In the genomic region with DNA sequence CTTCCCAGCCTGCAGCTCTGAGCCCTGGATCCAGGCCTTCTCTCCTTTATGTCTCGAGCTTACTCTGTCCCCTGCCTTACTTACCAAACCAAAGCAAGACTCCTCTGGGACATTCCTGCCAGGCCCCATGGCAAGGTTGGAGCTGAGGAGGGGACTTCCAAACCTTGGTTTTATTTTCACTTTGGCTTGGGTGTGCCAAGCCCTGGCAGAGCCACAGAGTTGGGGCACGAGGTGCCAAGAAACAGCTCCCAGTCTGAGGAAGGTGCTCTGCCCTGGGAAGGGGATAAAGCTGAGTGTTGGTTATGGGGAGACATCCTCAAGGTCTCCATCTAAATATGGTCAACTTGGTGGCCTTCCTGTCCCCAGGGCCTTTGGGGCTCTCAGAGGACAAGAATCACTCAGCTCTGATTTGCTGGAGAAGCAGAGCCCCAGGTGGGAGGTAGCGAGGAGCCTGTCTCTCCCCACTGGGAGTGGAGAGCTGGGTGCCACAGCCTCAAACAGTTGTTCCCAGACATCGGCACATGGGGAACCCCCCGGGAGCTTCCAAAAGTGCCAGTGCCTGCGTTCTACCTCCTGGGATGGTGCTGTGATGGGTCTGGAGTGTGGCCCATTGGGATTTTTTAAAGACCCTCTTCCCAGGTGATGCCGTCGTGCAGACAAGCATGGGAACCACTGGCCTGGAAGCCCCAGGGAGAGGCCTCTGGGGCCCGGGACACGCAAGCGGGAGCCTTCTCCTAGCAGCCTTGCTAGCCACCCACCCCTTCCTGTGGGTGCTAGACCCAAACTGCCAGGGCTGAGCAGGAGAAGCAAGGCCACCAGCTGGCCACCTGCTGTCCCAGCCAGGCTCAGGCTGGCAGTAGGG, we compare ENCODE assay signal across 8 cellular contexts. TPM values are rescaled to one million over a fixed set of nuclear protein-coding genes. Genes with fewer than 3 reads are reported as not detected.
DNase-seq lines count a peak whose midpoint lies in the region; ATAC-seq and TF ChIP-seq lines count a peak whose summit lies in the region.

No MANE protein-coding gene starts in this region.

- 64 to 82% methylated on average over 5 to 11 of the region's 11 CpGs for WGBS in upper lobe of left lung, 2 donors

- TF ChIP-seq POLR2A in upper lobe of left lung (IDR thresholded peaks at IDR 0.05) = no peak

- no peaks in the 10 kb centered on the region for H3K9me3 ChIP-seq in upper lobe of left lung
- H3K9me3 ChIP-seq in BE2C = no peaks in the 10 kb centered on the region

- H3K4me3 ChIP-seq in upper lobe of left lung (no peak overlapping the region), BE2C (ENCODE audit: low read depth, low read length) (no peak overlapping the region)

- no peak for TF ChIP-seq CTCF in activated CD8-positive, alpha-beta T cell treated with anti-CD3 and anti-CD28 coated beads for 36 hours (IDR thresholded peaks at IDR 0.05)
- TF ChIP-seq CTCF in upper lobe of left lung (IDR thresholded peaks at IDR 0.05) (no peak), BE2C (IDR thresholded peaks at IDR 0.05; ENCODE audit: low read depth, low read length) (no peak), endothelial cell (IDR thresholded peaks at IDR 0.05; ENCODE audit: unreplicated experiment) (no peak)

- H3K36me3 ChIP-seq in upper lobe of left lung (peaks cover 0 to 2% (median 0%) of the 10 kb centered on the region in 4 donors), BE2C (no peaks in the 10 kb centered on the region)

- intact Hi-C loops in activated CD8-positive, alpha-beta T cell treated with anti-CD3 and anti-CD28 coated beads for 36 hours (cut with micrococcal nuclease) = no loop called here
- intact Hi-C loops in left colon (cut with DNase I, micrococcal nuclease) = no loop called here

- CTCF ChIA-PET in activated CD8-positive, alpha-beta T cell treated with anti-CD3 and anti-CD28 coated beads for 36 hours (lab: Charles Lee) = interaction anchor here (0.7 to 2.9 kb wide), 7 partner anchors 8 to 42 kb away, joined by 3 to 20 read pairs (median 4); no protein-coding TSS in a partner anchor

- H3K27ac Mint-ChIP-seq in activated CD8-positive, alpha-beta T cell treated with anti-CD3 and anti-CD28 coated beads for 36 hours = peak overlapping the region; percentile 99
- no peak overlapping the region for H3K27ac Mint-ChIP-seq in endothelial cell (ENCODE audit: unreplicated experiment)

- peaks cover 92% of the 10 kb centered on the region for H3K4me1 Mint-ChIP-seq in activated CD8-positive, alpha-beta T cell treated with anti-CD3 and anti-CD28 coated beads for 36 hours (ENCODE audit: low read depth)
- H3K4me1 Mint-ChIP-seq in endothelial cell (ENCODE audit: unreplicated experiment) = peaks cover 11% of the 10 kb centered on the region

- peak overlapping the region; percentile 62 to 90 (median 74) for H3K27ac ChIP-seq in upper lobe of left lung

- H3K4me1 ChIP-seq in upper lobe of left lung (peaks cover 24 to 44% (median 27%) of the 10 kb centered on the region in 4 donors), BE2C (no peaks in the 10 kb centered on the region)

- POLR2A ChIA-PET in activated CD8-positive, alpha-beta T cell treated with anti-CD3 and anti-CD28 coated beads for 36 hours (lab: Charles Lee) = interaction anchor here (0.6 to 21.4 kb wide), 17 partner anchors 8 to 68 kb away, joined by 3 to 367 read pairs (median 4); a partner anchor contains a TSS

- H3K27me3 ChIP-seq in upper lobe of left lung = no peaks in the 10 kb centered on the region
- H3K27me3 ChIP-seq in BE2C = no peaks in the 10 kb centered on the region

- peak; percentile 84 for DNase-seq in activated effector memory CD4-positive, alpha-beta T cell treated with anti-CD3 and anti-CD28 coated beads, Interleukin-2, amount 50 U/mL, for 16 hours
- no peak for DNase-seq in activated effector memory CD4-positive, alpha-beta T cell treated with Interleukin-2 at 50 U/mL for 16 hours
- DNase-seq in activated CD8-positive, alpha-beta T cell treated with anti-CD3 and anti-CD28 coated beads for 36 hours = no peak
- DNase-seq in left colon (no peak), upper lobe of left lung (peak in 1 of 2 donors; percentile 34), BE2C (no peak), endothelial cell (ENCODE audit: low spot score) (no peak), medulla oblongata (ENCODE audit: extremely low spot score) (no peak)

- no peak for TF ChIP-seq EP300 in upper lobe of left lung (IDR thresholded peaks at IDR 0.05)

- H3K36me3 Mint-ChIP-seq in activated CD8-positive, alpha-beta T cell treated with anti-CD3 and anti-CD28 coated beads for 36 hours (ENCODE audit: low read depth) = peaks cover 61% of the 10 kb centered on the region
- H3K36me3 Mint-ChIP-seq in endothelial cell (ENCODE audit: low read depth, unreplicated experiment) = no peaks in the 10 kb centered on the region

- peak overlapping the region; percentile 51 for H3K4me3 Mint-ChIP-seq in activated CD8-positive, alpha-beta T cell treated with anti-CD3 and anti-CD28 coated beads for 36 hours
- no peak overlapping the region for H3K4me3 Mint-ChIP-seq in endothelial cell (ENCODE audit: unreplicated experiment)

- H3K27me3 Mint-ChIP-seq in activated CD8-positive, alpha-beta T cell treated with anti-CD3 and anti-CD28 coated beads for 36 hours = no peaks in the 10 kb centered on the region
- peaks cover 2% of the 10 kb centered on the region for H3K27me3 Mint-ChIP-seq in endothelial cell (ENCODE audit: unreplicated experiment)

- ATAC-seq in activated CD8-positive, alpha-beta T cell treated with anti-CD3 and anti-CD28 coated beads for 36 hours = peak; percentile 25
- ATAC-seq in left colon (peak; percentile 16), upper lobe of left lung (ENCODE audit: low FRiP score in 2 of 2) (peak in 1 of 2 donors; percentile 8)

- H3K9me3 Mint-ChIP-seq in activated CD8-positive, alpha-beta T cell treated with anti-CD3 and anti-CD28 coated beads for 36 hours = peaks cover 4% of the 10 kb centered on the region
- H3K9me3 Mint-ChIP-seq in endothelial cell (ENCODE audit: unreplicated experiment) = no peaks in the 10 kb centered on the region

RNA-seq across cellular contexts. Expression of a gene that starts 10.3 kb away (rescaled TPM):
- 100 to 1,000 TPM; 135 to 153 TPM for total RNA-seq in activated CD8-positive, alpha-beta T cell treated with anti-CD3 and anti-CD28 coated beads for 36 hours
- total RNA-seq in left colon = 100 to 1,000 TPM in 1 of 2 donors, 10 to 100 TPM in 1; 57.7 to 125 TPM
- total RNA-seq in upper lobe of left lung = 100 to 1,000 TPM in 2 of 6 donors, 10 to 100 TPM in 4; 29.2 to 361 (median 52.7) TPM
- 11.6 TPM for polyA plus RNA-seq in BE2C (2012; ENCODE audit: insufficient read depth, insufficient read length, low read depth)
- 2.4 TPM for total RNA-seq in endothelial cell (ENCODE audit: unreplicated experiment)

RNA-seq across cellular contexts. Expression of a gene that starts 37.9 kb away (rescaled TPM):
- total RNA-seq in activated CD8-positive, alpha-beta T cell treated with anti-CD3 and anti-CD28 coated beads for 36 hours = not detected
- total RNA-seq in left colon (under 1 TPM in 1 of 2 donors, not detected in 1; 0.28 TPM), upper lobe of left lung (1 to 10 TPM in 1 of 6 donors, under 1 TPM in 4, not detected in 1; 0.29 to 1.5 (median 0.91) TPM), endothelial cell (ENCODE audit: unreplicated experiment) (7.8 TPM)
- not detected for polyA plus RNA-seq in BE2C (2012; ENCODE audit: insufficient read depth, insufficient read length, low read depth)
